Comparison of ENCODE assay signal across 8 cellular contexts in genomic region chr9:121557581-121558422, GRCh38. TPM values are rescaled to one million over a fixed set of nuclear protein-coding genes. Genes with fewer than 3 reads are reported as not detected.
A peak's percentile ranks its signal among the peaks of the same experiment; 100 is the strongest.
DNase-seq lines count a peak whose midpoint lies in the region; ATAC-seq and TF ChIP-seq lines count a peak whose summit lies in the region.

No MANE protein-coding gene starts in this region.

- peaks cover 19% of the 10 kb centered on the region for H3F3A ChIP-seq in SK-N-SH (replicated peaks; ENCODE audit: insufficient read depth)

- peak overlapping the region; percentile 15; the same call in 1 of the 2 replicates for H3K9ac ChIP-seq in BLaER1
- H3K9ac ChIP-seq in SK-N-SH = peak overlapping the region; percentile 57; the same call in 1 of the 2 replicates
- H3K9ac ChIP-seq in muscle layer of colon (ENCODE audit: low read length) = no peak overlapping the region

- H3K4me2 ChIP-seq in BLaER1 (peak overlapping the region; percentile 84), SK-N-SH (peak overlapping the region; percentile 69)

- no peak for TF ChIP-seq RAD21 in SK-N-SH (IDR thresholded peaks at IDR 0.05; ENCODE audit: low read length)

- no peak for TF ChIP-seq CTCF in HFF-Myc (IDR thresholded peaks at IDR 0.05; ENCODE audit: low read depth, low read length, missing control alignments)
- no peak for TF ChIP-seq CTCF in SK-N-SH (IDR thresholded peaks at IDR 0.05)

- POLR2A ChIA-PET in SK-N-SH (lab: Yijun Ruan, JAX) = interaction anchor here (0.7 kb wide), 1 partner anchor 10 kb away, joined by 3 read pairs; no protein-coding TSS in a partner anchor

- no peaks in the 10 kb centered on the region for H3K9me2 ChIP-seq in SK-N-SH

- ATAC-seq in esophagus mucosa (peak; percentile 36), GM18858 (IDR thresholded peaks at IDR 0.05; ENCODE audit: unreplicated experiment) (no peak)

- H3K27me3 ChIP-seq in BLaER1 (no peaks in the 10 kb centered on the region), SK-N-SH (ENCODE audit: insufficient read depth) (no peaks in the 10 kb centered on the region), muscle layer of colon (ENCODE audit: control insufficient read depth in 1 of 2, insufficient read depth in 2 of 2, low read length in 2 of 2) (no peaks in the 10 kb centered on the region)

- H3K4me3 ChIP-seq in BLaER1 (peak overlapping the region; percentile 18; the same call in 1 of the 2 replicates), HFF-Myc (replicated peaks; ENCODE audit: low read depth, low read length) (no peak overlapping the region), SK-N-SH (ENCODE audit: low read depth in 2 of 2, low read length in 1 of 2) (0 out of 4 replicates have a peak overlapping the region, but pooled peaks of 1 of the 2 experiments have one; percentile 17), muscle layer of colon (ENCODE audit: low read depth in 1 of 2, low read length in 2 of 2) (peak overlapping the region in 1 of 2 donors; percentile 16)

- no peaks in the 10 kb centered on the region for H3K36me3 ChIP-seq in BLaER1
- H3K36me3 ChIP-seq in SK-N-SH (replicated peaks in 1 of 2; ENCODE audit: control insufficient read depth in 1 of 2, insufficient read depth in 2 of 2, low read length in 1 of 2) = no peaks in the 10 kb centered on the region
- H3K36me3 ChIP-seq in muscle layer of colon (ENCODE audit: insufficient read depth, low read length) = no peaks in the 10 kb centered on the region

- H2AFZ ChIP-seq in SK-N-SH (ENCODE audit: low read depth) = peak overlapping the region; percentile 66

- CTCF ChIA-PET in SK-N-SH (lab: Yijun Ruan, JAX) = interaction anchor here (0.6 to 1.8 kb wide), 6 partner anchors 8 to 79 kb away, joined by 3 to 12 read pairs (median 3); no protein-coding TSS in a partner anchor

- WGBS in SK-N-SH (ENCODE audit: low lambda C conversion rate) = 24% methylated on average over 2 of the region's 15 CpGs

- H3K27ac ChIP-seq in BLaER1 (peak overlapping the region; percentile 76), SK-N-SH (ENCODE audit: low read depth in 2 of 2, low read length in 1 of 2) (peak overlapping the region; percentile 70 to 86), muscle layer of colon (ENCODE audit: low read depth, low read length) (peak overlapping the region; percentile 93)

- H4K20me1 ChIP-seq in BLaER1 (no peaks in the 10 kb centered on the region), SK-N-SH (ENCODE audit: insufficient read depth) (no peaks in the 10 kb centered on the region)

- no peaks in the 10 kb centered on the region for H3K79me2 ChIP-seq in SK-N-SH (ENCODE audit: insufficient read depth)

- no peaks in the 10 kb centered on the region for H3K9me3 ChIP-seq in BLaER1
- no peaks in the 10 kb centered on the region for H3K9me3 ChIP-seq in SK-N-SH
- no peaks in the 10 kb centered on the region for H3K9me3 ChIP-seq in muscle layer of colon (ENCODE audit: low read length)

- H3K4me1 ChIP-seq in BLaER1 = peaks cover 96% of the 10 kb centered on the region
- H3K4me1 ChIP-seq in SK-N-SH (ENCODE audit: control insufficient read depth in 1 of 2, insufficient read depth in 2 of 2, low read depth in 1 of 2, low read length in 1 of 2) = peaks cover 17 to 23% of the 10 kb centered on the region in 2 experiments; a peak in 3 of 4 replicates
- H3K4me1 ChIP-seq in muscle layer of colon (ENCODE audit: insufficient read depth, low read length) = peaks cover 30% of the 10 kb centered on the region

- 0 out of 4 replicates have a peak, but pooled peaks of 1 of the 2 experiments have one; percentile 34 for TF ChIP-seq EP300 in SK-N-SH (IDR thresholded peaks at IDR 0.05; ENCODE audit: borderline replicate concordance in 1 of 2, low read depth in 1 of 2, low read length in 1 of 2)

- DNase-seq in HFF-Myc (ENCODE audit: extremely low read depth, low read depth) = peak; percentile 77
- no peak for DNase-seq in SK-N-SH
- no peak for DNase-seq in stimulated activated CD4-positive, alpha-beta T cell treated with anti-CD3 and anti-CD28 coated beads, Interleukin-12 subunit alpha, Interleukin-12 subunit beta, amount 100 ng/mL, for 4 hours
- no peak for DNase-seq in SK-N-DZ (ENCODE audit: low spot score)

TF ChIP-seq in SK-N-SH, 30 proteins besides CTCF, POLR2A, EP300 and RAD21 (continues in another document):
- TF ChIP-seq, protein P1, sequence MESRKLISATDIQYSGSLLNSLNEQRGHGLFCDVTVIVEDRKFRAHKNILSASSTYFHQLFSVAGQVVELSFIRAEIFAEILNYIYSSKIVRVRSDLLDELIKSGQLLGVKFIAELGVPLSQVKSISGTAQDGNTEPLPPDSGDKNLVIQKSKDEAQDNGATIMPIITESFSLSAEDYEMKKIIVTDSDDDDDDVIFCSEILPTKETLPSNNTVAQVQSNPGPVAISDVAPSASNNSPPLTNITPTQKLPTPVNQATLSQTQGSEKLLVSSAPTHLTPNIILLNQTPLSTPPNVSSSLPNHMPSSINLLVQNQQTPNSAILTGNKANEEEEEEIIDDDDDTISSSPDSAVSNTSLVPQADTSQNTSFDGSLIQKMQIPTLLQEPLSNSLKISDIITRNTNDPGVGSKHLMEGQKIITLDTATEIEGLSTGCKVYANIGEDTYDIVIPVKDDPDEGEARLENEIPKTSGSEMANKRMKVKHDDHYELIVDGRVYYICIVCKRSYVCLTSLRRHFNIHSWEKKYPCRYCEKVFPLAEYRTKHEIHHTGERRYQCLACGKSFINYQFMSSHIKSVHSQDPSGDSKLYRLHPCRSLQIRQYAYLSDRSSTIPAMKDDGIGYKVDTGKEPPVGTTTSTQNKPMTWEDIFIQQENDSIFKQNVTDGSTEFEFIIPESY (IDR thresholded peaks at IDR 0.05; ENCODE audit: borderline replicate concordance, low read depth) = 0 out of 2 replicates have a peak, but pooled peaks have one; percentile 34
- TF ChIP-seq MAX (IDR thresholded peaks at IDR 0.05; ENCODE audit: low read depth) (peak; percentile 88), NRF1 (IDR thresholded peaks at IDR 0.05; ENCODE audit: low read depth, low read length) (no peak), TCF12 (IDR thresholded peaks at IDR 0.05) (peak; percentile 74), FOXM1 (IDR thresholded peaks at IDR 0.05; ENCODE audit: low read depth) (no peak), POLR2AphosphoS5 (IDR thresholded peaks at IDR 0.05; ENCODE audit: low read depth, low read length) (no peak; the same call in 1 of the 2 replicates), GABPA (IDR thresholded peaks at IDR 0.05; ENCODE audit: low read depth) (0 out of 2 replicates have a peak, but pooled peaks have one; percentile 41), MEF2A (IDR thresholded peaks at IDR 0.05; ENCODE audit: borderline replicate concordance, low read depth) (peak; percentile 52; the same call in 1 of the 2 replicates), NFIC (IDR thresholded peaks at IDR 0.05; ENCODE audit: borderline replicate concordance) (peak; percentile 69), TAF1 (IDR thresholded peaks at IDR 0.05; ENCODE audit: borderline replicate concordance, low read depth, low read length) (no peak), RCOR1 (IDR thresholded peaks at IDR 0.05; ENCODE audit: low read length) (no peak), USF1 (IDR thresholded peaks at IDR 0.05; ENCODE audit: borderline replicate concordance, low read depth) (0 out of 2 replicates have a peak, but pooled peaks have one; percentile 29)
- TF ChIP-seq, protein P2, sequence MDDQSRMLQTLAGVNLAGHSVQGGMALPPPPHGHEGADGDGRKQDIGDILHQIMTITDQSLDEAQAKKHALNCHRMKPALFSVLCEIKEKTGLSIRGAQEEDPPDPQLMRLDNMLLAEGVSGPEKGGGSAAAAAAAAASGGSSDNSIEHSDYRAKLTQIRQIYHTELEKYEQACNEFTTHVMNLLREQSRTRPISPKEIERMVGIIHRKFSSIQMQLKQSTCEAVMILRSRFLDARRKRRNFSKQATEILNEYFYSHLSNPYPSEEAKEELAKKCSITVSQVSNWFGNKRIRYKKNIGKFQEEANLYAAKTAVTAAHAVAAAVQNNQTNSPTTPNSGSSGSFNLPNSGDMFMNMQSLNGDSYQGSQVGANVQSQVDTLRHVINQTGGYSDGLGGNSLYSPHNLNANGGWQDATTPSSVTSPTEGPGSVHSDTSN (IDR thresholded peaks at IDR 0.05) = peak; percentile 65

RNA-seq across cellular contexts. Expression of gene GGTA1, which starts 58.2 kb away (rescaled TPM):
- polyA plus RNA-seq in SK-N-SH (2012; rRNA removed) = 0.03 and 0.11 TPM in 2 replicates
- 0.17 and 0.29 TPM in 2 replicates for polyA plus RNA-seq in SK-N-SH (2012; cell fraction: cytosol; rRNA removed)
- not detected in 2 replicates for polyA plus RNA-seq in SK-N-SH (2012; cell fraction: nucleus; rRNA removed)
- total RNA-seq in esophagus mucosa = 7.1 TPM
- not detected in 2 replicates for polyA plus RNA-seq in SK-N-DZ (2014; cell fraction: cytosol; rRNA removed)
- not detected in 2 replicates for polyA plus RNA-seq in SK-N-DZ (2014; cell fraction: nucleus; rRNA removed)
